Comparison of ENCODE assay signal across 13 cellular contexts in the genomic region with DNA sequence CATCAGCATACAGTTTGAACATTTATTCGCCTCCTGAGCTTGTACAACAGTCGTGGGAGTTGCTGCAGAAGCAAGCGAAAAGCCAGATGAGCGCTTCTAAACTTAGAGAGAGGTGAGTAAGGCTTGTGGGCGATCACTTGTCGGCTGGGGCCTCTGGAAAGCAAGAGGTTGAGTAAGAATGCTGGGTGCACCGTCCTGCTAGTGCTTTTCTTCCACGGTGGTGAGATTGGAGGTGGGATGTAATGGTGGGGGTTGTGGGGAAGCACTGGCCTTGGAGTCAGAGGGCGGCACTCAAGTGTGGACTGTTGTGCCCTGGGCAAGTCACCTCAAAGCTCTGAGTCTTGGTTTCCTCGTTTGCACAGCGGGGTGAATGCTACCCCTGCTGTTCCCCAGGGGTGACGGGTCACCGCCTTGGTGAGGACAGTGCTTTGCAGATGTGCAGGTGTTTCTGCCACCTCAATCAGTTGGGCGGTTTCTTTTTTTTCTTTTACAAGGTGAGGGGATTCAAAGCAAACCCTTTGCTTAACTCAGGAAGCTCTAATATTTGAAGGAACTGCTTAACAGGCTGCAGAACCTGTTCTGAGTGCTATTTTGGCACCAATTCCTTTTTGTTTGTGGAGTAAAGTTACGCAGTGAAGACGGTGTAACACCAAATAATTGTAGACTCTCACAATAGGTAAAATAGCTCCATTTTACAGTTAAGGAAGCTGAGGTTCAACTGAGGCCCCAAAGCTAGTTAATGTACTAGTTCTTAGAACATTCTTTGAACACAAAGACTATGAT. TPM values are rescaled to one million over a fixed set of nuclear protein-coding genes. Genes with fewer than 3 reads are reported as not detected.
DNase-seq lines count a peak whose midpoint lies in the region; TF ChIP-seq lines count a peak whose summit lies in the region.
"Had no signal": no experiment of that assay in that cellular context is flagged by ENCODE, and none has a peak within 500 bp of the region (broad histone marks: within the 10 kb centered on the region; RNA-seq: fewer than 3 reads in every experiment).

No MANE protein-coding gene starts in this region.

- H3K4me1 Mint-ChIP-seq in activated naive CD8-positive, alpha-beta T cell (ENCODE audit: low read depth), result peaks cover 31% of the 10 kb centered on the region
- H3K4me1 Mint-ChIP-seq in activated naive CD8-positive, alpha-beta T cell treated with anti-CD3 and anti-CD28 coated beads for 36 hours, result peaks cover 31% of the 10 kb centered on the region

- no peaks in the 10 kb centered on the region for H3K27me3 Mint-ChIP-seq in activated naive CD8-positive, alpha-beta T cell
- H3K27me3 Mint-ChIP-seq in activated naive CD8-positive, alpha-beta T cell treated with anti-CD3 and anti-CD28 coated beads for 36 hours, result no peaks in the 10 kb centered on the region
- H3K27me3 Mint-ChIP-seq: dendritic cell treated with granulocyte-macrophage colony-stimulating factor and Interleukin-4, amounts not matched to agents 40 ng/mL and 50 ng/mL, for 4 days had no signal

- intact Hi-C loops in left ventricle myocardium inferior (cut with micrococcal nuclease), result no loop called here

- TF ChIP-seq CTCF in VCaP (conservative IDR thresholded peaks at IDR 0.05) (no peak), Peyer's patch (IDR thresholded peaks at IDR 0.05) (no peak), left ventricle myocardium inferior (IDR thresholded peaks at IDR 0.05; ENCODE audit: borderline replicate concordance) (no peak)

- peak overlapping the region; percentile 46 for H3K27ac Mint-ChIP-seq in activated naive CD8-positive, alpha-beta T cell
- no peak overlapping the region for H3K27ac Mint-ChIP-seq in activated naive CD8-positive, alpha-beta T cell treated with anti-CD3 and anti-CD28 coated beads for 36 hours

- H3K36me3 ChIP-seq in Peyer's patch, result peaks cover 0 to 35% (median 0%) of the 10 kb centered on the region in 3 donors
- peaks cover 60% of the 10 kb centered on the region for H3K36me3 ChIP-seq in left ventricle myocardium inferior

- H3K4me1 ChIP-seq in Peyer's patch, result no peaks in the 10 kb centered on the region
- peaks cover 19% of the 10 kb centered on the region for H3K4me1 ChIP-seq in left ventricle myocardium inferior
- H3K4me1 ChIP-seq: SJSA1 had no signal

- H3K9me3 ChIP-seq in Peyer's patch (no peaks in the 10 kb centered on the region), left ventricle myocardium inferior (replicated peaks) (no peaks in the 10 kb centered on the region)
- H3K9me3 ChIP-seq: SJSA1, thoracic aorta had no signal

- H3K4me3 Mint-ChIP-seq in activated naive CD8-positive, alpha-beta T cell, result no peak overlapping the region
- H3K4me3 Mint-ChIP-seq in activated naive CD8-positive, alpha-beta T cell treated with anti-CD3 and anti-CD28 coated beads for 36 hours, result no peak overlapping the region
- H3K4me3 Mint-ChIP-seq: dendritic cell treated with granulocyte-macrophage colony-stimulating factor and Interleukin-4, amounts not matched to agents 40 ng/mL and 50 ng/mL, for 4 days had no signal

- peak overlapping the region; percentile 99 for H3K27ac ChIP-seq in VCaP
- H3K27ac ChIP-seq in Peyer's patch, result no peak overlapping the region
- H3K27ac ChIP-seq in left ventricle myocardium inferior (replicated peaks), result no peak overlapping the region
- H3K27ac ChIP-seq: SJSA1, thoracic aorta had no signal

- no peak for TF ChIP-seq POLR2A in Peyer's patch (IDR thresholded peaks at IDR 0.05)

- H3K4me3 ChIP-seq in Peyer's patch (no peak overlapping the region), left ventricle myocardium inferior (no peak overlapping the region)
- H3K4me3 ChIP-seq: SJSA1, thoracic aorta had no signal

- H3K9me3 Mint-ChIP-seq in activated naive CD8-positive, alpha-beta T cell (ENCODE audit: low read depth), result no peaks in the 10 kb centered on the region
- H3K9me3 Mint-ChIP-seq in activated naive CD8-positive, alpha-beta T cell treated with anti-CD3 and anti-CD28 coated beads for 36 hours, result no peaks in the 10 kb centered on the region
- H3K9me3 Mint-ChIP-seq: dendritic cell treated with granulocyte-macrophage colony-stimulating factor and Interleukin-4, amounts not matched to agents 40 ng/mL and 50 ng/mL, for 4 days had no signal

- H3K27me3 ChIP-seq in Peyer's patch, result no peaks in the 10 kb centered on the region
- no peaks in the 10 kb centered on the region for H3K27me3 ChIP-seq in left ventricle myocardium inferior (ENCODE audit: low read depth)
- H3K27me3 ChIP-seq: SJSA1 had no signal

- no peaks in the 10 kb centered on the region for H3K36me3 Mint-ChIP-seq in activated naive CD8-positive, alpha-beta T cell
- peaks cover 7% of the 10 kb centered on the region for H3K36me3 Mint-ChIP-seq in activated naive CD8-positive, alpha-beta T cell treated with anti-CD3 and anti-CD28 coated beads for 36 hours

- DNase-seq in activated naive CD8-positive, alpha-beta T cell treated with anti-CD3 and anti-CD28 coated beads for 36 hours, result no peak
- DNase-seq in kidney glomerular epithelial cell (lab: John Stamatoyannopoulos, UW) (peak; percentile 89), superior temporal gyrus (ENCODE audit: extremely low spot score) (peak; percentile 56), NCI-H128 (lab: John Stamatoyannopoulos, UW; ENCODE audit: unreplicated experiment) (no peak), Peyer's patch (no peak), left ventricle myocardium inferior (no peak)
- DNase-seq: DMS 273 treated with DMSO at 0.1 percent for 48 hours, NCI-H2227 treated with DMSO at 0.1 percent for 48 hours had no signal

RNA-seq across cellular contexts. Expression of gene GHRL, which starts 6.8 kb away (rescaled TPM):
- under 1 TPM; 0.38 to 0.41 TPM for total RNA-seq in activated naive CD8-positive, alpha-beta T cell treated with anti-CD3 and anti-CD28 coated beads for 36 hours
- total RNA-seq in Peyer's patch (1 to 10 TPM in 2 of 4 donors, not detected in 2; 1.6 to 2.9 TPM), left ventricle myocardium inferior (0.25 TPM)

RNA-seq across cellular contexts. Expression of gene SEC13, which starts 35.0 kb away (rescaled TPM):
- 100 to 1,000 TPM in 1 of 2 experiments, 10 to 100 TPM in 1; 99.4 to 103 TPM for total RNA-seq in activated naive CD8-positive, alpha-beta T cell treated with anti-CD3 and anti-CD28 coated beads for 36 hours
- 100 to 1,000 TPM; 158 to 251 (median 237) TPM for total RNA-seq in Peyer's patch
- 52.3 TPM for total RNA-seq in left ventricle myocardium inferior

RNA-seq across cellular contexts. Expression of gene TATDN2, which starts 37.7 kb away (rescaled TPM):
- total RNA-seq in activated naive CD8-positive, alpha-beta T cell treated with anti-CD3 and anti-CD28 coated beads for 36 hours, result 10 to 100 TPM; 41.6 to 48.5 TPM
- total RNA-seq in Peyer's patch (10 to 100 TPM; 30.3 to 52.8 (median 36.9) TPM), left ventricle myocardium inferior (15.8 TPM)

Comparison
In these comparisons a context has a peak if more than half of its experiments do, and no peak if none do; other contexts are left out.
1. DNase-seq: peak in kidney glomerular epithelial cell (single experiment) and superior temporal gyrus (single experiment); none in activated naive CD8-positive, alpha-beta T cell treated with anti-CD3 and anti-CD28 coated beads for 36 hours (single experiment), NCI-H128 (single experiment), Peyer's patch (0 of 3) and left ventricle myocardium inferior (single experiment).